Comparison of ENCODE assay signal across 5 cellular contexts in the genomic region with DNA sequence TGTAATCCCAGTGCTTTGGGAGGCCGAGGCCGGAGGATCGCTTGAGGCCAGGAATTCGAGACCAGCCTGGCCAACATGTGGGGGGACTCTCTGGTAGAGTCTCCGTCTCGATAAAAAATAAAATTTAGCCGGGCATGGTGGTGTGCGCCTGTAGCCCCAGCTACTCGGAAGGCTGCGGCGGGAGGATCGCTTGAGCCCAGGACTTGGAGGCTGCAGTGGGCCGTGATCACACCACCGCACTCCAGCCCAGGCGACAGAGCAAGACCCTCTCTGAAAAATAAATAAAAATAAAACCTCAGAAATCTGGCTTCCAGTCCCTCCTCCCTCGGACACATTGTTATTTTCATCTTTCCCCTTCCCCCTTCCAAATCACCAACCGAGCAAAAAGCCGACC. TPM values are rescaled to one million over a fixed set of nuclear protein-coding genes. Genes with fewer than 3 reads are reported as not detected.
DNase-seq lines count a peak whose midpoint lies in the region; ATAC-seq and TF ChIP-seq lines count a peak whose summit lies in the region.

No MANE protein-coding gene starts in this region.

- POLR2A ChIA-PET in activated CD8-positive, alpha-beta T cell treated with anti-CD3 and anti-CD28 coated beads for 36 hours (lab: Charles Lee) = interaction anchor here (0.6 to 4.2 kb wide), 13 partner anchors 11 to 132 kb away, joined by 3 to 24 read pairs (median 5); partner anchors contain the start of genes PINLYP, XRCC1 and ZNF575

- ATAC-seq in HG02852 (IDR thresholded peaks at IDR 0.05; ENCODE audit: unreplicated experiment) = peak; percentile 8
- peak; percentile 6 for ATAC-seq in activated CD8-positive, alpha-beta T cell treated with anti-CD3 and anti-CD28 coated beads for 36 hours

- H3K27me3 Mint-ChIP-seq in activated CD8-positive, alpha-beta T cell treated with anti-CD3 and anti-CD28 coated beads for 36 hours = no peaks in the 10 kb centered on the region

- peak; percentile 53 for DNase-seq in activated CD8-positive, alpha-beta T cell treated with anti-CD3 and anti-CD28 coated beads for 36 hours
- DNase-seq in lower leg skin (ENCODE audit: low spot score in 2 of 2) (no peak), NCI-H187 (lab: John Stamatoyannopoulos, UW) (no peak), GM20000 (ENCODE audit: low spot score) (no peak)

- no peak for TF ChIP-seq CTCF in activated CD8-positive, alpha-beta T cell treated with anti-CD3 and anti-CD28 coated beads for 36 hours (IDR thresholded peaks at IDR 0.05)
- TF ChIP-seq CTCF in lower leg skin (IDR thresholded peaks at IDR 0.05) (no peak), GM20000 (IDR thresholded peaks at IDR 0.05; ENCODE audit: extremely low read depth, missing control alignments) (no peak)

- WGBS in lower leg skin, 2 donors = 0% methylated on average over 18 of the region's 18 CpGs

- peaks cover 26% of the 10 kb centered on the region for H3K4me1 Mint-ChIP-seq in activated CD8-positive, alpha-beta T cell treated with anti-CD3 and anti-CD28 coated beads for 36 hours (ENCODE audit: low read depth)

- no peaks in the 10 kb centered on the region for H3K9me3 Mint-ChIP-seq in activated CD8-positive, alpha-beta T cell treated with anti-CD3 and anti-CD28 coated beads for 36 hours

- peak overlapping the region; percentile 98 for H3K27ac Mint-ChIP-seq in activated CD8-positive, alpha-beta T cell treated with anti-CD3 and anti-CD28 coated beads for 36 hours

- CTCF ChIA-PET in activated CD8-positive, alpha-beta T cell treated with anti-CD3 and anti-CD28 coated beads for 36 hours (lab: Charles Lee) = interaction anchor here (0.8 to 12.2 kb wide), 17 partner anchors 10 to 231 kb away, joined by 3 to 188 read pairs (median 11); partner anchors contain the start of genes ETHE1, PINLYP, XRCC1 and ZNF283

- peak overlapping the region; percentile 53 for H3K4me3 ChIP-seq in lower leg skin (ENCODE audit: low read depth, poor library complexity, severe bottlenecking)

- intact Hi-C loops in activated CD8-positive, alpha-beta T cell treated with anti-CD3 and anti-CD28 coated beads for 36 hours (cut with micrococcal nuclease) = loop anchor here (5.0 to 10.0 kb wide), 3 partner anchors 33 to 148 kb away; partner anchors contain the start of gene ZNF575
- intact Hi-C loops in lower leg skin (cut with DNase I; ENCODE audit: low total_unique reads) = no loop called here

- peaks cover 24% of the 10 kb centered on the region for H3K36me3 Mint-ChIP-seq in activated CD8-positive, alpha-beta T cell treated with anti-CD3 and anti-CD28 coated beads for 36 hours (ENCODE audit: low read depth)

- peak in 1 of 2 donors; percentile 30 for TF ChIP-seq POLR2A in lower leg skin (IDR thresholded peaks at IDR 0.05)

- peak overlapping the region; percentile 86 for H3K4me3 Mint-ChIP-seq in activated CD8-positive, alpha-beta T cell treated with anti-CD3 and anti-CD28 coated beads for 36 hours

RNA-seq across cellular contexts. Expression of gene IRGQ, which starts 0.3 kb away (rescaled TPM):
- total RNA-seq in activated CD8-positive, alpha-beta T cell treated with anti-CD3 and anti-CD28 coated beads for 36 hours = 10 to 100 TPM; 17.1 to 17.9 TPM
- total RNA-seq in lower leg skin = 10 to 100 TPM; 17.4 to 38.9 (median 21.7) TPM

RNA-seq across cellular contexts. Expression of gene ZNF576, which starts 0.8 kb away (rescaled TPM):
- total RNA-seq in activated CD8-positive, alpha-beta T cell treated with anti-CD3 and anti-CD28 coated beads for 36 hours = 10 to 100 TPM in 1 of 2 experiments, 1 to 10 TPM in 1; 8.8 to 12.2 TPM
- total RNA-seq in lower leg skin = 10 to 100 TPM in 3 of 4 donors, 1 to 10 TPM in 1; 4.8 to 16.8 (median 14.3) TPM

RNA-seq across cellular contexts. Expression of gene SRRM5, which starts 16.3 kb away (rescaled TPM):
- under 1 TPM; 0.41 to 0.54 TPM for total RNA-seq in activated CD8-positive, alpha-beta T cell treated with anti-CD3 and anti-CD28 coated beads for 36 hours
- under 1 TPM; 0.15 to 0.27 (median 0.17) TPM for total RNA-seq in lower leg skin

RNA-seq across cellular contexts. Expression of gene PINLYP, which starts 20.0 kb away (rescaled TPM):
- total RNA-seq in activated CD8-positive, alpha-beta T cell treated with anti-CD3 and anti-CD28 coated beads for 36 hours = 10 to 100 TPM in 1 of 2 experiments, 1 to 10 TPM in 1; 9.7 to 12.3 TPM
- total RNA-seq in lower leg skin = 10 to 100 TPM in 1 of 4 donors, 1 to 10 TPM in 2, under 1 TPM in 1; 0.99 to 16.4 (median 3.1) TPM

RNA-seq across cellular contexts. Expression of gene XRCC1, which starts 20.3 kb away (rescaled TPM):
- 10 to 100 TPM; 29.4 to 32.4 TPM for total RNA-seq in activated CD8-positive, alpha-beta T cell treated with anti-CD3 and anti-CD28 coated beads for 36 hours
- 10 to 100 TPM; 27.9 to 37.6 (median 31.5) TPM for total RNA-seq in lower leg skin
